ENCODE assay signal across 1 cellular context in the genomic region with DNA sequence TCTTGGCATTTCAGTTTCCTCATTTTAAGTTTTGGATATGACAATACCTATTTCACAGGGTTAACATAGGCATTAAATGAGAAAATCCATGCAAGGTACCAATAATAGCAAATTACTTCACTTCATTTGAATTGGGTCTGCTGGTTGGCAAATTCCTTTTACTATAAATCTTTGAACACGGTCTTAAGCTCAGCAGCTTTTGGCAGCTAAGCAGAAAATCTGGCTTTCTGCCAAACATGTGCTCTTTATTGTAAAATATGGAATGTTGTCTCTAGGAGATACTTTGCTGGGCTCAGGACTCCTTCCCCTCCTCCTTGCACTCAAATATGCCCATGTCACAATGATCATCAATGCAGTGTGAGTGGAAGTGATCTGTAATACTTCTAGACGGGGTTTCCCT.
TF ChIP-seq lines count a peak whose summit lies in the region.

No MANE protein-coding gene starts in this region.

TF ChIP-seq in IMR-90, 13 proteins besides CTCF, POLR2A, EP300 and RAD21:
- TF ChIP-seq CEBPB (IDR thresholded peaks at IDR 0.05; ENCODE audit: low read depth, low read length) (no peak), NFE2L2 (IDR thresholded peaks at IDR 0.05; ENCODE audit: low read depth, low read length) (no peak), BHLHE40 (IDR thresholded peaks at IDR 0.05; ENCODE audit: low read depth, low read length) (no peak)
- TF ChIP-seq, protein P1, sequence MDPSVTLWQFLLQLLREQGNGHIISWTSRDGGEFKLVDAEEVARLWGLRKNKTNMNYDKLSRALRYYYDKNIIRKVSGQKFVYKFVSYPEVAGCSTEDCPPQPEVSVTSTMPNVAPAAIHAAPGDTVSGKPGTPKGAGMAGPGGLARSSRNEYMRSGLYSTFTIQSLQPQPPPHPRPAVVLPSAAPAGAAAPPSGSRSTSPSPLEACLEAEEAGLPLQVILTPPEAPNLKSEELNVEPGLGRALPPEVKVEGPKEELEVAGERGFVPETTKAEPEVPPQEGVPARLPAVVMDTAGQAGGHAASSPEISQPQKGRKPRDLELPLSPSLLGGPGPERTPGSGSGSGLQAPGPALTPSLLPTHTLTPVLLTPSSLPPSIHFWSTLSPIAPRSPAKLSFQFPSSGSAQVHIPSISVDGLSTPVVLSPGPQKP (IDR thresholded peaks at IDR 0.05; ENCODE audit: borderline replicate concordance, low read depth, low read length): no peak
